In genomic region chr17:6303664-6304063, GRCh38 we compare ENCODE assay signal across 9 cellular contexts.
A peak's percentile ranks its signal among the peaks of the same experiment; 100 is the strongest.
DNase-seq lines count a peak whose midpoint lies in the region; ATAC-seq and TF ChIP-seq lines count a peak whose summit lies in the region.
"Had no signal": no experiment of that assay in that cellular context is flagged by ENCODE, and none has a peak within 500 bp of the region (broad histone marks: within the 10 kb centered on the region; RNA-seq: fewer than 3 reads in every experiment).

No MANE protein-coding gene starts in this region.

- H4K20me1 ChIP-seq in OCI-LY7 (ENCODE audit: insufficient read depth, low read length), result no peaks in the 10 kb centered on the region

- H3K36me3 ChIP-seq in cardiac muscle cell (no peaks in the 10 kb centered on the region), OCI-LY7 (ENCODE audit: insufficient read depth, low read length) (no peaks in the 10 kb centered on the region)

- ATAC-seq in Right ventricle myocardium superior (ENCODE audit: poor library complexity) (no peak), HG03457 (IDR thresholded peaks at IDR 0.05; ENCODE audit: unreplicated experiment) (no peak), GM21825 (IDR thresholded peaks at IDR 0.05; ENCODE audit: unreplicated experiment) (no peak)

- CTCF ChIA-PET in OCI-LY7 (lab: Charles Lee; ENCODE audit: unreplicated experiment), result no interaction called here

- no peaks in the 10 kb centered on the region for H3K79me2 ChIP-seq in OCI-LY7 (ENCODE audit: insufficient read depth, low read depth, low read length)

- no TSS peak for BruUV-seq in OCI-LY7 (replicated peaks; lab: Mats Ljungman, UMichigan)

- no peak for TF ChIP-seq CTCF in cardiac muscle cell (IDR thresholded peaks at IDR 0.05; ENCODE audit: low read depth, low read length)
- TF ChIP-seq CTCF in OCI-LY7 (conservative IDR thresholded peaks at IDR 0.05; ENCODE audit: low read length), result no peak
- no peak for TF ChIP-seq CTCF in retinal pigment epithelial cell (conservative IDR thresholded peaks at IDR 0.05; ENCODE audit: low read depth, low read length)

- H3K27me3 ChIP-seq in cardiac muscle cell, result no peaks in the 10 kb centered on the region

- POLR2A ChIA-PET in OCI-LY7 (lab: Charles Lee), result no interaction called here

- DNase-seq in cardiac muscle cell (ENCODE audit: low read depth in 1 of 2, low spot score in 1 of 2), result peak; percentile 13 to 81
- DNase-seq in Right ventricle myocardium superior, result no peak
- peak; percentile 29 for DNase-seq in OCI-LY7 (ENCODE audit: low spot score)
- peak; percentile 80 for DNase-seq in ecto neural progenitor cell (ENCODE audit: low spot score)
- DNase-seq in retinal pigment epithelial cell (ENCODE audit: low read depth), result peak; percentile 6
- DNase-seq in stimulated activated naive CD4-positive, alpha-beta T cell (lab: John Stamatoyannopoulos, UW), result no peak
- DNase-seq: activated CD8-positive, alpha-beta memory T cell treated with anti-CD3 and anti-CD28 coated beads, Interleukin-2, amount 50 U/mL, for 48 hours had no signal

- H3K4me3 ChIP-seq in cardiac muscle cell (no peak overlapping the region), OCI-LY7 (ENCODE audit: low read depth, low read length, poor library complexity, severe bottlenecking) (no peak overlapping the region), retinal pigment epithelial cell (ENCODE audit: low read length) (no peak overlapping the region)

- H3K4me2 ChIP-seq in OCI-LY7 (ENCODE audit: low read length), result no peak overlapping the region

- H3K27ac ChIP-seq in cardiac muscle cell, result no peak overlapping the region
- H3K27ac ChIP-seq in OCI-LY7 (ENCODE audit: low read depth, low read length, poor library complexity, severe bottlenecking), result no peak overlapping the region

- no peaks in the 10 kb centered on the region for H3K4me1 ChIP-seq in cardiac muscle cell (ENCODE audit: low read depth)
- peaks cover 10% of the 10 kb centered on the region for H3K4me1 ChIP-seq in OCI-LY7 (ENCODE audit: insufficient read depth, low read length, poor library complexity, severe bottlenecking)

- H2AFZ ChIP-seq in OCI-LY7 (ENCODE audit: low read length), result no peak overlapping the region

- no peaks in the 10 kb centered on the region for H3K9me3 ChIP-seq in cardiac muscle cell (ENCODE audit: low read depth)
- no peaks in the 10 kb centered on the region for H3K9me3 ChIP-seq in OCI-LY7 (ENCODE audit: low read length)

- intact Hi-C loops in Right ventricle myocardium superior (cut with DNase I), result no loop called here
- intact Hi-C loops in OCI-LY7 (cut with micrococcal nuclease; ENCODE audit: unreplicated experiment), result no loop called here

- no peaks in the 10 kb centered on the region for H3K9me2 ChIP-seq in OCI-LY7 (ENCODE audit: insufficient read depth, low read length)

Comparison
In these comparisons a context has a peak if more than half of its experiments do, and no peak if none do; other contexts are left out.
1. DNase-seq: peak in cardiac muscle cell (2 of 2), OCI-LY7 (single experiment), ecto neural progenitor cell (single experiment) and retinal pigment epithelial cell (single experiment); none in Right ventricle myocardium superior (single experiment) and stimulated activated naive CD4-positive, alpha-beta T cell (0 of 6).